ENCODE assay signal across 23 cellular contexts in the genomic region with DNA sequence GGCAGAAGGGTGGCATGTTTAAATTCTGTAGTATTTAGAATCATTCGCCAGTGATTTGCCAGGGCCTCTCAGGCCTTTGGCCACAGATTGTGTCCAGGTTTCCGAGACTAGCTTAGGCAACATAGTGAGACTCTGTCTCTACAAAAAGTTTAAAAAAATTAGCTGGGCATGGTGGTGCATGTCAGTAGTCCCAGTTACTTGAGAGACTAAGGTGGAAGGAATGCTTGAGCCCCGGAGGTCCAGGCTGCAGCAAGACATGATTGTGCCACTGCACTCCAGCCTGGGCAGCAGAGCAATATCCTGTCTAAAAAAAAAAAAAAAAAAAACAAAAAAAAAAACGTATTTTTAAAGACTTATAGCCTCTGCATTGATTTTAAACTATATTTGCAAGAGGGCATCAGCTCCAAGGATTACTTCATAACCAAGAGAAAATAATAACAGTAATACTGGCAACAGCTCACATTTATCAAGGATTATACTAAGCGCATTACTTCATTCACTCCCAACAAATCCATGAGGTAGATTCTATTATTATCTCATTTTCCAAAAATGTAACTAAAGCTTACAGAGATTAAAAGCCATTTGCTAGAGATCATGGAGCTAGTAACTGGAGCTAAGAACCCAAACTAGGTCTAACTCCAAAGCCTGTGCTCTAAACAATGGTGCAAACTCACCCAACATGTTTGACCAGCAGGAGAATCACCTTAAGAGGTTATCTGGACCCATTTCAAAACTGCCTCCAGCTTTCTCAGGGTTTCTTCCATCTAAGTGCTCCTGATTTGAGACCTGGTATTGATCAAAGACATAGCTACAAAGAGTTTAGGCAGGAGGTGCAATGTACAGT. TPM values are rescaled to one million over a fixed set of nuclear protein-coding genes. Genes with fewer than 3 reads are reported as not detected.
"Had no signal": no experiment of that assay in that cellular context is flagged by ENCODE, and none has a peak within 500 bp of the region (broad histone marks: within the 10 kb centered on the region; RNA-seq: fewer than 3 reads in every experiment).

No MANE protein-coding gene starts in this region.

- H3K4me3 Mint-ChIP-seq: activated B cell treated with CpG ODN at 0.5 μM for 24 hours; activated CD4-positive, alpha-beta memory T cell treated with anti-CD3 and anti-CD28 coated beads for 36 hours; activated CD8-positive, alpha-beta memory T cell treated with anti-CD3 and anti-CD28 coated beads, Interleukin-2, amount 10 ng/mL, durations not matched to agents 7 days and 5 days; activated T-helper 17 cell treated with anti-CD3 and anti-CD28 coated beads, Interleukin-2, amount 50 U/mL, for 72 hours; stimulated activated naive CD8-positive, alpha-beta T cell treated with anti-CD3 and anti-CD28 coated beads, Interleukin-15, Interleukin-2, amounts not matched to agents 100 ng/mL and 50 ng/mL, for 24 hours; T-helper 2 cell treated with Interferon-gamma antibody and Interleukin-4, amounts not matched to agents 5 μg/mL and 100 μg/mL, for 36 hours had no signal

- H3K9me3 ChIP-seq: esophagus squamous epithelium, transverse colon, uterus had no signal

- DNase-seq: activated B cell treated with CpG ODN at 0.5 μM for 24 hours; activated CD4-positive, alpha-beta memory T cell treated with anti-CD3 and anti-CD28 coated beads for 36 hours; activated CD4-positive, alpha-beta T cell treated with anti-CD3 and anti-CD28 coated beads for 4 hours; activated CD8-positive, alpha-beta memory T cell treated with anti-CD3 and anti-CD28 coated beads, Interleukin-2, amount 10 ng/mL, durations not matched to agents 7 days and 5 days; activated naive CD4-positive, alpha-beta T cell treated with Interleukin-2 at 50 U/mL for 16 hours; brain microvascular endothelial cell; cortex of kidney; esophagus squamous epithelium; hypothalamus; kidney; occipital lobe; transverse colon; uterus had no signal

- H3K4me1 Mint-ChIP-seq: activated B cell treated with CpG ODN at 0.5 μM for 24 hours; activated CD8-positive, alpha-beta memory T cell treated with anti-CD3 and anti-CD28 coated beads, Interleukin-2, amount 10 ng/mL, durations not matched to agents 7 days and 5 days; activated T-helper 17 cell treated with anti-CD3 and anti-CD28 coated beads, Interleukin-2, amount 50 U/mL, for 72 hours had no signal

- H3K27me3 ChIP-seq: brain microvascular endothelial cell, transverse colon, uterus had no signal

- H3K36me3 Mint-ChIP-seq: activated CD4-positive, alpha-beta memory T cell treated with anti-CD3 and anti-CD28 coated beads for 36 hours; activated CD8-positive, alpha-beta memory T cell treated with anti-CD3 and anti-CD28 coated beads, Interleukin-2, amount 10 ng/mL, durations not matched to agents 7 days and 5 days had no signal

- H3K27ac ChIP-seq: brain microvascular endothelial cell, esophagus squamous epithelium, skin epidermis, transverse colon, uterus had no signal

- H3K4me3 ChIP-seq: esophagus squamous epithelium, skin epidermis, transverse colon, uterus had no signal

- H3K4me1 ChIP-seq: transverse colon, uterus had no signal

- H3K9me3 Mint-ChIP-seq: activated B cell treated with CpG ODN at 0.5 μM for 24 hours; activated CD4-positive, alpha-beta memory T cell treated with anti-CD3 and anti-CD28 coated beads for 36 hours; activated T-helper 17 cell treated with anti-CD3 and anti-CD28 coated beads, Interleukin-2, amount 50 U/mL, for 72 hours; stimulated activated naive CD8-positive, alpha-beta T cell treated with anti-CD3 and anti-CD28 coated beads, Interleukin-15, Interleukin-2, amounts not matched to agents 100 ng/mL and 50 ng/mL, for 24 hours; T-helper 2 cell treated with Interferon-gamma antibody and Interleukin-4, amounts not matched to agents 5 μg/mL and 100 μg/mL, for 36 hours had no signal

- H3K36me3 ChIP-seq: brain microvascular endothelial cell, esophagus squamous epithelium, transverse colon, uterus had no signal

- H3K27ac Mint-ChIP-seq: activated B cell treated with CpG ODN at 0.5 μM for 24 hours; activated CD4-positive, alpha-beta memory T cell treated with anti-CD3 and anti-CD28 coated beads for 36 hours; activated CD8-positive, alpha-beta memory T cell treated with anti-CD3 and anti-CD28 coated beads, Interleukin-2, amount 10 ng/mL, durations not matched to agents 7 days and 5 days; activated T-helper 17 cell treated with anti-CD3 and anti-CD28 coated beads, Interleukin-2, amount 50 U/mL, for 72 hours; stimulated activated naive CD8-positive, alpha-beta T cell treated with anti-CD3 and anti-CD28 coated beads, Interleukin-15, Interleukin-2, amounts not matched to agents 100 ng/mL and 50 ng/mL, for 24 hours; T-helper 2 cell treated with Interferon-gamma antibody and Interleukin-4, amounts not matched to agents 5 μg/mL and 100 μg/mL, for 36 hours had no signal

- FAIRE-seq: endometrium, kidney, TTC549 had no signal

- ATAC-seq: activated CD8-positive, alpha-beta memory T cell treated with anti-CD3 and anti-CD28 coated beads, Interleukin-2, amount 10 ng/mL, durations not matched to agents 7 days and 5 days; activated T-helper 17 cell treated with anti-CD3 and anti-CD28 coated beads, Interleukin-2, amount 50 U/mL, for 72 hours; left lobe of liver had no signal

RNA-seq across cellular contexts. Expression of a gene that starts 32.6 kb away (rescaled TPM):
- total RNA-seq: activated B cell treated with CpG ODN at 0.5 μM for 24 hours; activated CD4-positive, alpha-beta memory T cell treated with anti-CD3 and anti-CD28 coated beads for 36 hours; activated CD8-positive, alpha-beta memory T cell treated with anti-CD3 and anti-CD28 coated beads, Interleukin-2, amount 10 ng/mL, durations not matched to agents 7 days and 5 days; activated T-helper 17 cell treated with anti-CD3 and anti-CD28 coated beads, Interleukin-2, amount 50 U/mL, for 72 hours; esophagus squamous epithelium; glomerular endothelial cell; kidney; left lobe of liver; myocyte; occipital lobe; posterior vena cava; transverse colon; uterus had no signal
